Comparison of ENCODE assay signal across 1 cellular context in the genomic region with DNA sequence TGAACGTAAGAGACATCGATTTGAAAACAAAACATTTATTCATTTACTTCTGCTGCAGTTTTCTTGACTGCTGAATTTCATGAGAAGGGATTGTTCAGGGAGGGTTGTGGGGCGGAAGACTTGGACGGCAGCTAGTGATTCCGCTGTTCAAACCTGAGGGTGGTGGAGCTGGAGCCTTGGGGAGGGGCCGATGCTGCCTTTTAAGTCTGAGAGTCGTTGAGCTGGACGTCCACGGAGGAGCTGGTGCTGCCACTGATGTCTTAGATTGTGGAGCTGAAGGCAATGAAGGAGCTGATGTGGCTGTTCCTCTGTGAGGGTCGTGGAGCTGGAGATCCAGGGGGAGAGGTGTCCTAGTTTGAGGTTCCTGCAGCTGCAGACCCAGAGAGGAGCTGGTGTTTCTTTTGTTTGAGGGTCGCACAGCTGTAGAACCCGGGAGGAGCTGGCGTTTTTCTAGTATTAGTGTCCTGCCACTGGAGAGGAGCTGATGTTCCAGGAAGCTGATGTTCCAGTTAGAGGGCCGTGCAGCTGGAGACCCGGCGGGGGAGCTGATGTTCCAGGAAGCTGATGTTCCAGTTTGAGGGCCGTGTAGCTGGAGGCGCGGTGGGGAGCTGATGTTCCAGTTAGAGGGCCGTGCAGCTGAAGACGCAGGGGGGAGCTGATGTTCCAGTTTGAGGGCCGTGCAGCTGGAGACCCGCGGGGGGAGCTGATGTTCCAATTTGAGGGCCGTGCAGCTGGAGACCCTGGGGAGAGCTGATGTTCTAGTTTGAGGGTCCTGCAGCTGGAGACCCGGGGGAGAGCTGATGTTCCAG.
TF ChIP-seq lines count a peak whose summit lies in the region.

No MANE protein-coding gene starts in this region.

TF ChIP-seq in HepG2, 621 proteins besides CTCF, POLR2A, EP300 and RAD21 (continued from another document and continues in another):
- TF ChIP-seq, protein P1, sequence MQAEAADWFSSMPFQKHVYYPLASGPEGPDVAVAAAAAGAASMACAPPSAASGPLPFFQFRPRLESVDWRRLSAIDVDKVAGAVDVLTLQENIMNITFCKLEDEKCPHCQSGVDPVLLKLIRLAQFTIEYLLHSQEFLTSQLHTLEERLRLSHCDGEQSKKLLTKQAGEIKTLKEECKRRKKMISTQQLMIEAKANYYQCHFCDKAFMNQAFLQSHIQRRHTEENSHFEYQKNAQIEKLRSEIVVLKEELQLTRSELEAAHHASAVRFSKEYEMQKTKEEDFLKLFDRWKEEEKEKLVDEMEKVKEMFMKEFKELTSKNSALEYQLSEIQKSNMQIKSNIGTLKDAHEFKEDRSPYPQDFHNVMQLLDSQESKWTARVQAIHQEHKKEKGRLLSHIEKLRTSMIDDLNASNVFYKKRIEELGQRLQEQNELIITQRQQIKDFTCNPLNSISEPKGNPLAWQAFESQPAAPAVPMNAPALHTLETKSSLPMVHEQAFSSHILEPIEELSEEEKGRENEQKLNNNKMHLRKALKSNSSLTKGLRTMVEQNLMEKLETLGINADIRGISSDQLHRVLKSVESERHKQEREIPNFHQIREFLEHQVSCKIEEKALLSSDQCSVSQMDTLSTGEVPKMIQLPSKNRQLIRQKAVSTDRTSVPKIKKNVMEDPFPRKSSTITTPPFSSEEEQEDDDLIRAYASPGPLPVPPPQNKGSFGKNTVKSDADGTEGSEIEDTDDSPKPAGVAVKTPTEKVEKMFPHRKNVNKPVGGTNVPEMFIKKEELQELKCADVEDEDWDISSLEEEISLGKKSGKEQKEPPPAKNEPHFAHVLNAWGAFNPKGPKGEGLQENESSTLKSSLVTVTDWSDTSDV (CRISPR knock-in tag; IDR thresholded peaks at IDR 0.05) = 0 out of 2 replicates have a peak, but pooled peaks have one; percentile 59
- no peak for TF ChIP-seq ZNF383 (CRISPR knock-in tag; IDR thresholded peaks at IDR 0.05; ENCODE audit: borderline replicate concordance)
- TF ChIP-seq, protein P2, sequence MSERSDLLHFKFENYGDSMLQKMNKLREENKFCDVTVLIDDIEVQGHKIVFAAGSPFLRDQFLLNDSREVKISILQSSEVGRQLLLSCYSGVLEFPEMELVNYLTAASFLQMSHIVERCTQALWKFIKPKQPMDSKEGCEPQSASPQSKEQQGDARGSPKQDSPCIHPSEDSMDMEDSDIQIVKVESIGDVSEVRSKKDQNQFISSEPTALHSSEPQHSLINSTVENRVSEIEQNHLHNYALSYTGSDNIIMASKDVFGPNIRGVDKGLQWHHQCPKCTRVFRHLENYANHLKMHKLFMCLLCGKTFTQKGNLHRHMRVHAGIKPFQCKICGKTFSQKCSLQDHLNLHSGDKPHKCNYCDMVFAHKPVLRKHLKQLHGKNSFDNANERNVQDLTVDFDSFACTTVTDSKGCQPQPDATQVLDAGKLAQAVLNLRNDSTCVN (CRISPR knock-in tag; IDR thresholded peaks at IDR 0.05; ENCODE audit: borderline replicate concordance) = no peak
- no peak for TF ChIP-seq CHD2 (IDR thresholded peaks at IDR 0.05; ENCODE audit: low read depth, low read length)
- no peak for TF ChIP-seq SUZ12 (IDR thresholded peaks at IDR 0.05; ENCODE audit: low read depth, low read length)
- TF ChIP-seq, protein P3, sequence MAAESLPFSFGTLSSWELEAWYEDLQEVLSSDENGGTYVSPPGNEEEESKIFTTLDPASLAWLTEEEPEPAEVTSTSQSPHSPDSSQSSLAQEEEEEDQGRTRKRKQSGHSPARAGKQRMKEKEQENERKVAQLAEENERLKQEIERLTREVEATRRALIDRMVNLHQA (CRISPR knock-in tag; IDR thresholded peaks at IDR 0.05) = no peak
- TF ChIP-seq, protein P4, sequence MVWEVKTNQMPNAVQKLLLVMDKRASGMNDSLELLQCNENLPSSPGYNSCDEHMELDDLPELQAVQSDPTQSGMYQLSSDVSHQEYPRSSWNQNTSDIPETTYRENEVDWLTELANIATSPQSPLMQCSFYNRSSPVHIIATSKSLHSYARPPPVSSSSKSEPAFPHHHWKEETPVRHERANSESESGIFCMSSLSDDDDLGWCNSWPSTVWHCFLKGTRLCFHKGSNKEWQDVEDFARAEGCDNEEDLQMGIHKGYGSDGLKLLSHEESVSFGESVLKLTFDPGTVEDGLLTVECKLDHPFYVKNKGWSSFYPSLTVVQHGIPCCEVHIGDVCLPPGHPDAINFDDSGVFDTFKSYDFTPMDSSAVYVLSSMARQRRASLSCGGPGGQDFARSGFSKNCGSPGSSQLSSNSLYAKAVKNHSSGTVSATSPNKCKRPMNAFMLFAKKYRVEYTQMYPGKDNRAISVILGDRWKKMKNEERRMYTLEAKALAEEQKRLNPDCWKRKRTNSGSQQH (CRISPR knock-in tag; IDR thresholded peaks at IDR 0.05; ENCODE audit: low read depth) = 0 out of 2 replicates have a peak, but pooled peaks have one; percentile 30
- no peak for TF ChIP-seq KAT8 (CRISPR knock-in tag; IDR thresholded peaks at IDR 0.05)
- TF ChIP-seq CBX2 (IDR thresholded peaks at IDR 0.05; ENCODE audit: low read depth, low read length) = no peak
- no peak for TF ChIP-seq CBX2 (CRISPR knock-in tag; IDR thresholded peaks at IDR 0.05; ENCODE audit: low read depth)
- TF ChIP-seq REL (CRISPR knock-in tag; conservative IDR thresholded peaks at IDR 0.05) = 0 out of 2 replicates have a peak, but pooled peaks have one; percentile 30
- no peak for TF ChIP-seq ZMAT3 (CRISPR knock-in tag; conservative IDR thresholded peaks at IDR 0.05)
- TF ChIP-seq DR1 (CRISPR knock-in tag; IDR thresholded peaks at IDR 0.05) = 0 out of 2 replicates have a peak, but pooled peaks have one; percentile 30
- TF ChIP-seq ZNF136 (CRISPR knock-in tag; IDR thresholded peaks at IDR 0.05; ENCODE audit: low read depth) = no peak
- no peak for TF ChIP-seq HCFC1 (IDR thresholded peaks at IDR 0.05; ENCODE audit: low read depth, low read length)
- no peak for TF ChIP-seq PCBP1 (IDR thresholded peaks at IDR 0.05; ENCODE audit: borderline replicate concordance, low read depth, low read length)
- peak; percentile 26; the same call in 1 of the 2 replicates for TF ChIP-seq ESRRA (CRISPR knock-in tag; IDR thresholded peaks at IDR 0.05; ENCODE audit: low read depth)
- TF ChIP-seq ZNF253 (CRISPR knock-in tag; IDR thresholded peaks at IDR 0.05; ENCODE audit: borderline replicate concordance) = no peak
- no peak for TF ChIP-seq STAT5B (CRISPR knock-in tag; IDR thresholded peaks at IDR 0.05)
- TF ChIP-seq HNRNPLL (IDR thresholded peaks at IDR 0.05; ENCODE audit: low read depth, low read length, poor library complexity, severe bottlenecking) = no peak
- no peak for TF ChIP-seq ZNF367 (CRISPR knock-in tag; IDR thresholded peaks at IDR 0.05; ENCODE audit: borderline replicate concordance)
- no peak for TF ChIP-seq ZNF572 (CRISPR knock-in tag; IDR thresholded peaks at IDR 0.05)
- TF ChIP-seq, protein P5, sequence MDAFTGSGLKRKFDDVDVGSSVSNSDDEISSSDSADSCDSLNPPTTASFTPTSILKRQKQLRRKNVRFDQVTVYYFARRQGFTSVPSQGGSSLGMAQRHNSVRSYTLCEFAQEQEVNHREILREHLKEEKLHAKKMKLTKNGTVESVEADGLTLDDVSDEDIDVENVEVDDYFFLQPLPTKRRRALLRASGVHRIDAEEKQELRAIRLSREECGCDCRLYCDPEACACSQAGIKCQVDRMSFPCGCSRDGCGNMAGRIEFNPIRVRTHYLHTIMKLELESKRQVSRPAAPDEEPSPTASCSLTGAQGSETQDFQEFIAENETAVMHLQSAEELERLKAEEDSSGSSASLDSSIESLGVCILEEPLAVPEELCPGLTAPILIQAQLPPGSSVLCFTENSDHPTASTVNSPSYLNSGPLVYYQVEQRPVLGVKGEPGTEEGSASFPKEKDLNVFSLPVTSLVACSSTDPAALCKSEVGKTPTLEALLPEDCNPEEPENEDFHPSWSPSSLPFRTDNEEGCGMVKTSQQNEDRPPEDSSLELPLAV (CRISPR knock-in tag; conservative IDR thresholded peaks at IDR 0.05; ENCODE audit: low read depth) = no peak
- no peak for TF ChIP-seq ZFP37 (CRISPR knock-in tag; IDR thresholded peaks at IDR 0.05; ENCODE audit: borderline replicate concordance)
- no peak for TF ChIP-seq ZNF607 (CRISPR knock-in tag; IDR thresholded peaks at IDR 0.05; ENCODE audit: borderline replicate concordance)
- no peak for TF ChIP-seq ARNT (IDR thresholded peaks at IDR 0.05)
- TF ChIP-seq SOX5 (CRISPR knock-in tag; IDR thresholded peaks at IDR 0.05; ENCODE audit: borderline replicate concordance) = no peak
- no peak for TF ChIP-seq KLF6 (CRISPR knock-in tag; IDR thresholded peaks at IDR 0.05)
- no peak for TF ChIP-seq PAWR (CRISPR knock-in tag; IDR thresholded peaks at IDR 0.05; ENCODE audit: borderline replicate concordance)
- no peak for TF ChIP-seq ZNF616 (CRISPR knock-in tag; IDR thresholded peaks at IDR 0.05; ENCODE audit: low read depth)
- no peak for TF ChIP-seq CREM (IDR thresholded peaks at IDR 0.05)
- TF ChIP-seq CREM (CRISPR knock-in tag; IDR thresholded peaks at IDR 0.05) = no peak
- TF ChIP-seq SATB2 (CRISPR knock-in tag; IDR thresholded peaks at IDR 0.05) = no peak
- TF ChIP-seq, protein P6, sequence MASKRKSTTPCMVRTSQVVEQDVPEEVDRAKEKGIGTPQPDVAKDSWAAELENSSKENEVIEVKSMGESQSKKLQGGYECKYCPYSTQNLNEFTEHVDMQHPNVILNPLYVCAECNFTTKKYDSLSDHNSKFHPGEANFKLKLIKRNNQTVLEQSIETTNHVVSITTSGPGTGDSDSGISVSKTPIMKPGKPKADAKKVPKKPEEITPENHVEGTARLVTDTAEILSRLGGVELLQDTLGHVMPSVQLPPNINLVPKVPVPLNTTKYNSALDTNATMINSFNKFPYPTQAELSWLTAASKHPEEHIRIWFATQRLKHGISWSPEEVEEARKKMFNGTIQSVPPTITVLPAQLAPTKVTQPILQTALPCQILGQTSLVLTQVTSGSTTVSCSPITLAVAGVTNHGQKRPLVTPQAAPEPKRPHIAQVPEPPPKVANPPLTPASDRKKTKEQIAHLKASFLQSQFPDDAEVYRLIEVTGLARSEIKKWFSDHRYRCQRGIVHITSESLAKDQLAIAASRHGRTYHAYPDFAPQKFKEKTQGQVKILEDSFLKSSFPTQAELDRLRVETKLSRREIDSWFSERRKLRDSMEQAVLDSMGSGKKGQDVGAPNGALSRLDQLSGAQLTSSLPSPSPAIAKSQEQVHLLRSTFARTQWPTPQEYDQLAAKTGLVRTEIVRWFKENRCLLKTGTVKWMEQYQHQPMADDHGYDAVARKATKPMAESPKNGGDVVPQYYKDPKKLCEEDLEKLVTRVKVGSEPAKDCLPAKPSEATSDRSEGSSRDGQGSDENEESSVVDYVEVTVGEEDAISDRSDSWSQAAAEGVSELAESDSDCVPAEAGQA (IDR thresholded peaks at IDR 0.05; ENCODE audit: low read depth) = no peak
- TF ChIP-seq, protein P6 (CRISPR knock-in tag; IDR thresholded peaks at IDR 0.05; ENCODE audit: borderline replicate concordance) = no peak
- no peak for TF ChIP-seq ZNF660 (CRISPR knock-in tag; IDR thresholded peaks at IDR 0.05; ENCODE audit: borderline replicate concordance, low read depth)
- no peak for TF ChIP-seq ZNF329 (CRISPR knock-in tag; IDR thresholded peaks at IDR 0.05; ENCODE audit: low read depth)
- TF ChIP-seq, protein P7, sequence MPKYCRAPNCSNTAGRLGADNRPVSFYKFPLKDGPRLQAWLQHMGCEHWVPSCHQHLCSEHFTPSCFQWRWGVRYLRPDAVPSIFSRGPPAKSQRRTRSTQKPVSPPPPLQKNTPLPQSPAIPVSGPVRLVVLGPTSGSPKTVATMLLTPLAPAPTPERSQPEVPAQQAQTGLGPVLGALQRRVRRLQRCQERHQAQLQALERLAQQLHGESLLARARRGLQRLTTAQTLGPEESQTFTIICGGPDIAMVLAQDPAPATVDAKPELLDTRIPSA (CRISPR knock-in tag; IDR thresholded peaks at IDR 0.05; ENCODE audit: borderline replicate concordance) = no peak
- TF ChIP-seq FOSL1 (CRISPR knock-in tag; IDR thresholded peaks at IDR 0.05; ENCODE audit: borderline replicate concordance) = no peak
- 0 out of 2 replicates have a peak, but pooled peaks have one; percentile 14 for TF ChIP-seq NFYB (CRISPR knock-in tag; IDR thresholded peaks at IDR 0.05)
- no peak for TF ChIP-seq RBFOX2 (IDR thresholded peaks at IDR 0.05; ENCODE audit: low read depth, low read length)
- no peak for TF ChIP-seq DNMT1 (CRISPR knock-in tag; IDR thresholded peaks at IDR 0.05)
- TF ChIP-seq ZNF83 (CRISPR knock-in tag; IDR thresholded peaks at IDR 0.05; ENCODE audit: borderline replicate concordance) = no peak
- TF ChIP-seq CREB1 (IDR thresholded peaks at IDR 0.05) = no peak
- no peak for TF ChIP-seq CREB1 (CRISPR knock-in tag; IDR thresholded peaks at IDR 0.05)
- TF ChIP-seq ZNF619 (CRISPR knock-in tag; IDR thresholded peaks at IDR 0.05) = 0 out of 2 replicates have a peak, but pooled peaks have one; percentile 72
- no peak for TF ChIP-seq ZBTB42 (CRISPR knock-in tag; IDR thresholded peaks at IDR 0.05)
- TF ChIP-seq, protein P8, sequence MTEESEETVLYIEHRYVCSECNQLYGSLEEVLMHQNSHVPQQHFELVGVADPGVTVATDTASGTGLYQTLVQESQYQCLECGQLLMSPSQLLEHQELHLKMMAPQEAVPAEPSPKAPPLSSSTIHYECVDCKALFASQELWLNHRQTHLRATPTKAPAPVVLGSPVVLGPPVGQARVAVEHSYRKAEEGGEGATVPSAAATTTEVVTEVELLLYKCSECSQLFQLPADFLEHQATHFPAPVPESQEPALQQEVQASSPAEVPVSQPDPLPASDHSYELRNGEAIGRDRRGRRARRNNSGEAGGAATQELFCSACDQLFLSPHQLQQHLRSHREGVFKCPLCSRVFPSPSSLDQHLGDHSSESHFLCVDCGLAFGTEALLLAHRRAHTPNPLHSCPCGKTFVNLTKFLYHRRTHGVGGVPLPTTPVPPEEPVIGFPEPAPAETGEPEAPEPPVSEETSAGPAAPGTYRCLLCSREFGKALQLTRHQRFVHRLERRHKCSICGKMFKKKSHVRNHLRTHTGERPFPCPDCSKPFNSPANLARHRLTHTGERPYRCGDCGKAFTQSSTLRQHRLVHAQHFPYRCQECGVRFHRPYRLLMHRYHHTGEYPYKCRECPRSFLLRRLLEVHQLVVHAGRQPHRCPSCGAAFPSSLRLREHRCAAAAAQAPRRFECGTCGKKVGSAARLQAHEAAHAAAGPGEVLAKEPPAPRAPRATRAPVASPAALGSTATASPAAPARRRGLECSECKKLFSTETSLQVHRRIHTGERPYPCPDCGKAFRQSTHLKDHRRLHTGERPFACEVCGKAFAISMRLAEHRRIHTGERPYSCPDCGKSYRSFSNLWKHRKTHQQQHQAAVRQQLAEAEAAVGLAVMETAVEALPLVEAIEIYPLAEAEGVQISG (CRISPR knock-in tag; IDR thresholded peaks at IDR 0.05) = no peak
- TF ChIP-seq MYC (CRISPR knock-in tag; IDR thresholded peaks at IDR 0.05; ENCODE audit: borderline replicate concordance) = no peak
